In genomic region chr2:73111300-73112025, GRCh38 we compare ENCODE assay signal across 8 cellular contexts. TPM values are rescaled to one million over a fixed set of nuclear protein-coding genes. Genes with fewer than 3 reads are reported as not detected.
DNase-seq lines count a peak whose midpoint lies in the region; ATAC-seq, FAIRE-seq and TF ChIP-seq lines count a peak whose summit lies in the region.

No MANE protein-coding gene starts in this region.

- H3K27me3 ChIP-seq in HepG2 (ENCODE audit: control insufficient read depth in 1 of 2, insufficient read depth in 2 of 2, low read length in 2 of 2) = no peaks in the 10 kb centered on the region; a peak in 2 of 5 replicates

- no peak for TF ChIP-seq EP300 in HepG2 (IDR thresholded peaks at IDR 0.05; ENCODE audit: low read depth in 2 of 2, low read length in 2 of 2)
- no peak for TF ChIP-seq EP300 in HepG2 (CRISPR knock-in tag; IDR thresholded peaks at IDR 0.05; ENCODE audit: borderline replicate concordance)

- in situ Hi-C loops in HepG2 (cut with HindIII; ENCODE audit: extremely low pct_ligation_motif_present, low pct_unique_long_range_greater_than_20kb) = no loop called here

- peaks cover 66% of the 10 kb centered on the region for H3K4me1 ChIP-seq in HepG2 (ENCODE audit: insufficient read depth, low read length)

- H3K36me3 ChIP-seq in HepG2 (replicated peaks in 1 of 2; ENCODE audit: control insufficient read depth in 1 of 2, insufficient read depth in 2 of 2, low read length in 2 of 2) = no peaks in the 10 kb centered on the region; a peak in 1 of 5 replicates

- peak; percentile 46 for ATAC-seq in HepG2
- ATAC-seq in GM18907 (IDR thresholded peaks at IDR 0.05; ENCODE audit: unreplicated experiment) = no peak
- no peak for ATAC-seq in GM21576 (IDR thresholded peaks at IDR 0.05; ENCODE audit: unreplicated experiment)

- TSS peak; percentile 53 for BruUV-seq in HepG2 (replicated peaks; lab: Mats Ljungman, UMichigan)

- peaks cover 24% of the 10 kb centered on the region for H4K20me1 ChIP-seq in HepG2 (ENCODE audit: insufficient read depth, low read length)

- H3K79me2 ChIP-seq in HepG2 (ENCODE audit: insufficient read depth, low read length) = peaks cover 49% of the 10 kb centered on the region

- H3K4me2 ChIP-seq in HepG2 (ENCODE audit: low read depth, low read length) = peak overlapping the region; percentile 99

- POLR2A ChIA-PET in RWPE1 (lab: Yijun Ruan, JAX; ENCODE audit: low non-redundant PET) (interaction anchor here (0.6 kb wide), 2 partner anchors 94 to 155 kb away, joined by 7 to 9 read pairs; no protein-coding TSS in a partner anchor), HepG2 (lab: Yijun Ruan, JAX) (interaction anchor here (1.6 to 2.6 kb wide), 4 partner anchors 15 to 102 kb away, joined by 4 to 17 read pairs (median 9); partner anchors contain the start of gene SMYD5)

- TF ChIP-seq POLR2A in HepG2 (IDR thresholded peaks at IDR 0.05; ENCODE audit: insufficient read depth in 1 of 2, low read depth in 2 of 2, low read length in 2 of 2) = no peak

- no peak for TF ChIP-seq RAD21 in HepG2 (CRISPR knock-in tag; IDR thresholded peaks at IDR 0.05)

- peak; percentile 31 for DNase-seq in NCI-H510A treated with DMSO at 0.1 percent for 48 hours (lab: John Stamatoyannopoulos, UW)
- no peak for DNase-seq in NCI-H510A (lab: John Stamatoyannopoulos, UW)
- peak; percentile 72 for DNase-seq in RWPE1 (ENCODE audit: low spot score)
- peak; percentile 46 for DNase-seq in cerebellar cortex (ENCODE audit: low spot score)
- DNase-seq in HepG2 (ENCODE audit: low spot score) = peak; percentile 35
- DNase-seq in substantia nigra (lab: John Stamatoyannopoulos, UW) = peak in 2 of 49 donors; percentile 11 to 33

- no peak overlapping the region for H2AFZ ChIP-seq in HepG2 (ENCODE audit: low read length)

- H3K27ac ChIP-seq in RWPE1 (peak overlapping the region; percentile 95), HepG2 (ENCODE audit: extremely low read length, insufficient read depth, low read length) (peak overlapping the region; percentile 53), substantia nigra (ENCODE audit: low read depth, low read length, poor library complexity, severe bottlenecking) (peak overlapping the region; percentile 69)

- intact Hi-C loops in HepG2 (cut with micrococcal nuclease; ENCODE audit: unreplicated experiment) = loop anchor here (2.0 kb wide), 1 partner anchor 15 kb away; no protein-coding TSS in a partner anchor

- 6% methylated on average over 10 of the region's 14 CpGs for WGBS in HepG2 (ENCODE audit: low lambda C conversion rate)

- no peaks in the 10 kb centered on the region for H3K9me3 ChIP-seq in HepG2 (ENCODE audit: low read length)

- CTCF ChIA-PET in RWPE1 (lab: Yijun Ruan, JAX) = interaction anchor here (0.6 to 2.4 kb wide), 7 partner anchors 20 to 267 kb away, joined by 3 to 10 read pairs (median 3); no protein-coding TSS in a partner anchor
- CTCF ChIA-PET in HepG2 (lab: Yijun Ruan, JAX; ENCODE audit: low intra/inter-chr PET ratio, low total read pairs) = no interaction called here

- peak overlapping the region; percentile 61 to 92 (median 85) for H3K4me3 ChIP-seq in HepG2 (replicated peaks in 1 of 3; ENCODE audit: insufficient read depth in 1 of 3, low read depth in 2 of 3, low read length in 3 of 3)

- TF ChIP-seq CTCF in RWPE1 (conservative IDR thresholded peaks at IDR 0.05; ENCODE audit: low read depth) = no peak
- TF ChIP-seq CTCF in HepG2 (CRISPR knock-in tag; IDR thresholded peaks at IDR 0.05) = no peak

- FAIRE-seq in HepG2 (lab: Jason Lieb, UNC) = peak; percentile 60

- peak overlapping the region; percentile 80 for H3K9ac ChIP-seq in HepG2 (ENCODE audit: insufficient read depth, low read depth, low read length)

TF ChIP-seq in HepG2, 621 proteins besides CTCF, POLR2A, EP300 and RAD21 (continues in another document):
- TF ChIP-seq ZNF605 (CRISPR knock-in tag; IDR thresholded peaks at IDR 0.05) (peak; percentile 56; the same call in 1 of the 2 replicates), ELF1 (CRISPR knock-in tag; IDR thresholded peaks at IDR 0.05) (no peak), ZNF501 (CRISPR knock-in tag; IDR thresholded peaks at IDR 0.05) (0 out of 2 replicates have a peak, but pooled peaks have one; percentile 19), ZNF788 (CRISPR knock-in tag; IDR thresholded peaks at IDR 0.05; ENCODE audit: borderline replicate concordance) (no peak), TIGD3 (CRISPR knock-in tag; IDR thresholded peaks at IDR 0.05; ENCODE audit: borderline replicate concordance) (0 out of 2 replicates have a peak, but pooled peaks have one; percentile 71), TBL1XR1 (IDR thresholded peaks at IDR 0.05; ENCODE audit: borderline replicate concordance, low read length, partially characterized antibody) (no peak), ZNF639 (CRISPR knock-in tag; conservative IDR thresholded peaks at IDR 0.05) (0 out of 2 replicates have a peak, but pooled peaks have one; percentile 31), THYN1 (CRISPR knock-in tag; IDR thresholded peaks at IDR 0.05; ENCODE audit: borderline replicate concordance, low read depth) (no peak)

RNA-seq across cellular contexts. Expression of gene RAB11FIP5, which starts 1.3 kb away (rescaled TPM):
- total RNA-seq in HepG2 (2016; rRNA removed; fragmentation: Illumina TruSeq; extraction: Trizol) = 8.7 and 9.4 TPM in 2 replicates
- total RNA-seq in HepG2 (2016; cell fraction: cytosol; rRNA removed; fragmentation: Illumina TruSeq; extraction: Trizol; ENCODE audit: low read depth) = 3.7 and 4.2 TPM in 2 replicates
- total RNA-seq in HepG2 (2016; cell fraction: insoluble cytoplasmic fraction; rRNA removed; fragmentation: Illumina TruSeq; extraction: Trizol) = 8.6 and 9.1 TPM in 2 replicates
- total RNA-seq in HepG2 (2016; cell fraction: membrane; rRNA removed; fragmentation: Illumina TruSeq; extraction: Trizol) = 10.0 and 13.0 TPM in 2 replicates
- total RNA-seq in HepG2 (2016; cell fraction: nucleus; rRNA removed; fragmentation: Illumina TruSeq; extraction: Trizol) = 6.7 and 7.5 TPM in 2 replicates
- 21.9 and 22.9 TPM in 2 replicates for polyA plus RNA-seq in HepG2 (2011; rRNA removed)
- polyA plus RNA-seq in HepG2 (2011; cell fraction: cytosol; rRNA removed) = 17.5 and 19.5 TPM in 2 replicates
- polyA plus RNA-seq in HepG2 (2011; cell fraction: nucleus; rRNA removed) = 19.6 and 23.6 TPM in 2 replicates
- polyA plus RNA-seq in HepG2 (2012) = 25.5 and 27.1 TPM in 2 replicates
- 2.1 TPM in 2 replicates for polyA plus RNA-seq in HepG2 (2016; cell fraction: cytosol; fragmentation: Illumina TruSeq; extraction: Trizol; ENCODE audit: low read depth)
- polyA plus RNA-seq in HepG2 (2016; cell fraction: insoluble cytoplasmic fraction; fragmentation: Illumina TruSeq; extraction: Trizol; ENCODE audit: low read depth) = 8.6 and 12.8 TPM in 2 replicates
- 5.8 and 6.9 TPM in 2 replicates for polyA plus RNA-seq in HepG2 (2016; cell fraction: membrane; fragmentation: Illumina TruSeq; extraction: Trizol; ENCODE audit: low read depth)
- 10.7 and 10.8 TPM in 2 replicates for polyA plus RNA-seq in HepG2 (2016; cell fraction: nucleus; fragmentation: Illumina TruSeq; extraction: Trizol; ENCODE audit: insufficient read depth, low read depth)
- polyA minus RNA-seq in HepG2 (2011; rRNA and poly(A)+ RNA removed; ENCODE audit: low replicate concordance) = 29.9 and 45.2 TPM in 2 replicates
- polyA minus RNA-seq in HepG2 (2011; cell fraction: cytosol; rRNA and poly(A)+ RNA removed) = 12.6 and 13.2 TPM in 2 replicates
- 14.7 and 18.7 TPM in 2 replicates for polyA minus RNA-seq in HepG2 (2011; cell fraction: nucleus; rRNA and poly(A)+ RNA removed)

RNA-seq across cellular contexts. Expression of gene SFXN5, which starts 40.0 kb away (rescaled TPM):
- total RNA-seq in HepG2 (2016; rRNA removed; fragmentation: Illumina TruSeq; extraction: Trizol) = 22.2 and 34.9 TPM in 2 replicates
- 11.0 and 15.1 TPM in 2 replicates for total RNA-seq in HepG2 (2016; cell fraction: cytosol; rRNA removed; fragmentation: Illumina TruSeq; extraction: Trizol; ENCODE audit: low read depth)
- 21.1 and 36.4 TPM in 2 replicates for total RNA-seq in HepG2 (2016; cell fraction: insoluble cytoplasmic fraction; rRNA removed; fragmentation: Illumina TruSeq; extraction: Trizol)
- 13.2 and 15.3 TPM in 2 replicates for total RNA-seq in HepG2 (2016; cell fraction: membrane; rRNA removed; fragmentation: Illumina TruSeq; extraction: Trizol)
- total RNA-seq in HepG2 (2016; cell fraction: nucleus; rRNA removed; fragmentation: Illumina TruSeq; extraction: Trizol) = 42.2 and 47.8 TPM in 2 replicates
- polyA plus RNA-seq in HepG2 (2011; rRNA removed) = 37.4 and 42.8 TPM in 2 replicates
- polyA plus RNA-seq in HepG2 (2011; cell fraction: cytosol; rRNA removed) = 13.2 and 17.2 TPM in 2 replicates
- polyA plus RNA-seq in HepG2 (2011; cell fraction: nucleus; rRNA removed) = 139 and 168 TPM in 2 replicates
- 18.2 and 24.8 TPM in 2 replicates for polyA plus RNA-seq in HepG2 (2012)
- polyA plus RNA-seq in HepG2 (2016; cell fraction: cytosol; fragmentation: Illumina TruSeq; extraction: Trizol; ENCODE audit: low read depth) = 6.1 and 6.5 TPM in 2 replicates
- 23.9 and 25.9 TPM in 2 replicates for polyA plus RNA-seq in HepG2 (2016; cell fraction: insoluble cytoplasmic fraction; fragmentation: Illumina TruSeq; extraction: Trizol; ENCODE audit: low read depth)
- polyA plus RNA-seq in HepG2 (2016; cell fraction: membrane; fragmentation: Illumina TruSeq; extraction: Trizol; ENCODE audit: low read depth) = 8.0 and 9.0 TPM in 2 replicates
- polyA plus RNA-seq in HepG2 (2016; cell fraction: nucleus; fragmentation: Illumina TruSeq; extraction: Trizol; ENCODE audit: insufficient read depth, low read depth) = 68.3 and 69.6 TPM in 2 replicates
- 36.5 and 73.0 TPM in 2 replicates for polyA minus RNA-seq in HepG2 (2011; rRNA and poly(A)+ RNA removed; ENCODE audit: low replicate concordance)
- 12.6 and 13.0 TPM in 2 replicates for polyA minus RNA-seq in HepG2 (2011; cell fraction: cytosol; rRNA and poly(A)+ RNA removed)
- polyA minus RNA-seq in HepG2 (2011; cell fraction: nucleus; rRNA and poly(A)+ RNA removed) = 49.6 and 54.8 TPM in 2 replicates
